In the genomic region with DNA sequence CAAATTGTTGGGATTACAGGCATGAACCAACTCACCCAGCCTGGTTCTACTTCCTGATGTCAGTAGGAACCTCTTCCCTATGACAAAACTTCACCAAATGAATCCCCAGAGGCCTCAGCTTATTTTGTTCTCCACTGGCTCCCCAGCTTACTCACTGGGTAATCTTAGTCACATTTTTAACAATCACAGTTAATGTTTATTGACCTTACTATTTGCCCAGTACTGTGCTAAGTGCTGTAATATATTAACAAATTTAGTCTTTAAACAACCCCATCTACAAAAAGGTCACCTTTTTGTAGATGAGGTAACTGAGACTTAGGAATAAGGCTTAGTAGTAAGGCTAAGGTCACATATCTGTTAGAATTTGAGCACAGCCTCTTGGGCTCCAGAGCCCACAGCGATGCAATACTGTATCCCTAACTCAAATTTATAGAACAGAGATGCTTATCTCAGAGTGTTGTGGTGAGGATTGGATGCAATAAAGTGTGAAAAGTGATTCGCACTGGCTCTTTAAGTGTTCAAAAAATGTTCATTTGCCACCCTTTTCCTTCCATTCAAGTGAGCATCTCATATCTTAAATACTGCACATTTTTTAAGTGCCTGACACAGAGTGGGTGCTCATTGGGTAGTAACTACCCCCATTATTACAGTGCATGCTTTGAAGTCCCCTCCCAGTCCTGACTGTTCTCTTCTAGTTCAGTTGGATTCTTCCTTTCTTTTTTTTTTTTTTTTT, we compare ENCODE assay signal across 15 cellular contexts.
DNase-seq lines count a peak whose midpoint lies in the region; ATAC-seq and TF ChIP-seq lines count a peak whose summit lies in the region.
"Had no signal": no experiment of that assay in that cellular context is flagged by ENCODE, and none has a peak within 500 bp of the region (broad histone marks: within the 10 kb centered on the region; RNA-seq: fewer than 3 reads in every experiment).

No MANE protein-coding gene starts in this region.

- H3K9me3 ChIP-seq in RWPE2 (ENCODE audit: severe bottlenecking) (no peaks in the 10 kb centered on the region), lower lobe of right lung (no peaks in the 10 kb centered on the region), HAP-1 (no peaks in the 10 kb centered on the region)

- no peak for DNase-seq in stimulated activated naive CD8-positive, alpha-beta T cell treated with anti-CD3 and anti-CD28 coated beads, Interleukin-15, Interleukin-2, amounts not matched to agents 100 U/mL and 50 U/mL, for 24 hours
- no peak for DNase-seq in stimulated activated naive CD8-positive, alpha-beta T cell treated with anti-CD3 and anti-CD28 coated beads, Interleukin-15, amount 100 ng/mL, for 72 hours
- DNase-seq in RWPE2 (ENCODE audit: low spot score), result no peak
- DNase-seq in glomerular visceral epithelial cell (ENCODE audit: extremely low spot score), result peak; percentile 39
- no peak for DNase-seq in activated CD4-positive, alpha-beta memory T cell treated with anti-CD3 and anti-CD28 coated beads, Interleukin-2, amount 10 ng/mL, durations not matched to agents 7 days and 5 days
- no peak for DNase-seq in lower lobe of right lung
- no peak for DNase-seq in activated CD8-positive, alpha-beta memory T cell treated with anti-CD3 and anti-CD28 coated beads for 24 hours
- DNase-seq in HAP-1 (ENCODE audit: low spot score in 2 of 2), result no peak
- DNase-seq: AML-193, DMS79 treated with DMSO at 0.1 percent for 48 hours, GOT3, NCI-H146, NCI-H526 treated with DMSO at 0.1 percent for 48 hours, SIG-M5 had no signal

- H3K27ac ChIP-seq in RWPE2 (ENCODE audit: poor library complexity, severe bottlenecking) (peak overlapping the region; percentile 22), lower lobe of right lung (no peak overlapping the region)

- no peak overlapping the region for H3K4me3 Mint-ChIP-seq in stimulated activated naive CD8-positive, alpha-beta T cell treated with anti-CD3 and anti-CD28 coated beads, Interleukin-15, amount 100 ng/mL, for 72 hours
- H3K4me3 Mint-ChIP-seq in activated CD4-positive, alpha-beta memory T cell treated with anti-CD3 and anti-CD28 coated beads, Interleukin-2, amount 10 ng/mL, durations not matched to agents 7 days and 5 days, result no peak overlapping the region
- H3K4me3 Mint-ChIP-seq: memory B cell had no signal

- TF ChIP-seq CTCF in RWPE2 (IDR thresholded peaks at IDR 0.05; ENCODE audit: poor library complexity, severe bottlenecking) (no peak), lower lobe of right lung (IDR thresholded peaks at IDR 0.05) (no peak)

- H3K36me3 ChIP-seq in RWPE2 (ENCODE audit: low read depth) (no peaks in the 10 kb centered on the region), lower lobe of right lung (no peaks in the 10 kb centered on the region), HAP-1 (replicated peaks) (no peaks in the 10 kb centered on the region)

- POLR2A ChIA-PET in activated CD4-positive, alpha-beta memory T cell treated with anti-CD3 and anti-CD28 coated beads, Interleukin-2, amount 10 ng/mL, durations not matched to agents 7 days and 5 days (lab: Charles Lee), result no interaction called here

- H3K4me1 Mint-ChIP-seq in stimulated activated naive CD8-positive, alpha-beta T cell treated with anti-CD3 and anti-CD28 coated beads, Interleukin-15, amount 100 ng/mL, for 72 hours, result no peaks in the 10 kb centered on the region
- peaks cover 18% of the 10 kb centered on the region for H3K4me1 Mint-ChIP-seq in activated CD4-positive, alpha-beta memory T cell treated with anti-CD3 and anti-CD28 coated beads, Interleukin-2, amount 10 ng/mL, durations not matched to agents 7 days and 5 days

- H3K27me3 Mint-ChIP-seq in stimulated activated naive CD8-positive, alpha-beta T cell treated with anti-CD3 and anti-CD28 coated beads, Interleukin-15, amount 100 ng/mL, for 72 hours, result no peaks in the 10 kb centered on the region
- no peaks in the 10 kb centered on the region for H3K27me3 Mint-ChIP-seq in activated CD4-positive, alpha-beta memory T cell treated with anti-CD3 and anti-CD28 coated beads, Interleukin-2, amount 10 ng/mL, durations not matched to agents 7 days and 5 days
- H3K27me3 Mint-ChIP-seq: memory B cell had no signal

- H3K4me3 ChIP-seq in RWPE2 (ENCODE audit: severe bottlenecking) (no peak overlapping the region), lower lobe of right lung (no peak overlapping the region), HAP-1 (no peak overlapping the region)

- H3K27me3 ChIP-seq in RWPE2 (ENCODE audit: insufficient read depth, poor library complexity, severe bottlenecking), result no peaks in the 10 kb centered on the region
- no peaks in the 10 kb centered on the region for H3K27me3 ChIP-seq in lower lobe of right lung (ENCODE audit: low read depth)
- H3K27me3 ChIP-seq in HAP-1 (ENCODE audit: low read depth), result no peaks in the 10 kb centered on the region

- H3K4me1 ChIP-seq in RWPE2 (ENCODE audit: insufficient read depth, poor library complexity, severe bottlenecking), result peaks cover 37% of the 10 kb centered on the region
- H3K4me1 ChIP-seq in lower lobe of right lung, result peaks cover 15% of the 10 kb centered on the region
- peaks cover 23% of the 10 kb centered on the region for H3K4me1 ChIP-seq in HAP-1

- in situ Hi-C loops in HAP-1 (cut with MboI; ENCODE audit: low sequenced_read_pairs), result loop anchor here (10.0 kb wide), 1 partner anchor 324 kb away; no protein-coding TSS in a partner anchor

- no peaks in the 10 kb centered on the region for H3K9me3 Mint-ChIP-seq in stimulated activated naive CD8-positive, alpha-beta T cell treated with anti-CD3 and anti-CD28 coated beads, Interleukin-15, amount 100 ng/mL, for 72 hours
- no peaks in the 10 kb centered on the region for H3K9me3 Mint-ChIP-seq in activated CD4-positive, alpha-beta memory T cell treated with anti-CD3 and anti-CD28 coated beads, Interleukin-2, amount 10 ng/mL, durations not matched to agents 7 days and 5 days
- H3K9me3 Mint-ChIP-seq: memory B cell had no signal

- intact Hi-C loops in lower lobe of right lung (cut with DNase I), result loop anchor here (10.0 kb wide), 1 partner anchor 324 kb away; no protein-coding TSS in a partner anchor

- CTCF ChIA-PET in activated CD4-positive, alpha-beta memory T cell treated with anti-CD3 and anti-CD28 coated beads, Interleukin-2, amount 10 ng/mL, durations not matched to agents 7 days and 5 days (lab: Charles Lee), result no interaction called here

- ATAC-seq in stimulated activated naive CD8-positive, alpha-beta T cell treated with anti-CD3 and anti-CD28 coated beads, Interleukin-15, Interleukin-2, amounts not matched to agents 100 U/mL and 50 U/mL, for 24 hours, result peak; percentile 55
- ATAC-seq in stimulated activated naive CD8-positive, alpha-beta T cell treated with anti-CD3 and anti-CD28 coated beads, Interleukin-15, amount 100 ng/mL, for 72 hours, result no peak
- no peak for ATAC-seq in RWPE2 (ENCODE audit: low read depth)
- ATAC-seq in lower lobe of right lung, result no peak

- no peaks in the 10 kb centered on the region for H3K36me3 Mint-ChIP-seq in activated CD4-positive, alpha-beta memory T cell treated with anti-CD3 and anti-CD28 coated beads, Interleukin-2, amount 10 ng/mL, durations not matched to agents 7 days and 5 days (ENCODE audit: low read depth)
- H3K36me3 Mint-ChIP-seq: memory B cell had no signal

- peak overlapping the region in 1 of 2 donors; percentile 4 for H3K27ac Mint-ChIP-seq in stimulated activated naive CD8-positive, alpha-beta T cell treated with anti-CD3 and anti-CD28 coated beads, Interleukin-15, amount 100 ng/mL, for 72 hours
- H3K27ac Mint-ChIP-seq in activated CD4-positive, alpha-beta memory T cell treated with anti-CD3 and anti-CD28 coated beads, Interleukin-2, amount 10 ng/mL, durations not matched to agents 7 days and 5 days, result no peak overlapping the region
